Comparison of ENCODE assay signal across 1 cellular context in genomic region chr6:87925373-87926060, GRCh38.
A peak's percentile ranks its signal among the peaks of the same experiment; 100 is the strongest.
TF ChIP-seq lines count a peak whose summit lies in the region.

No MANE protein-coding gene starts in this region.

TF ChIP-seq in GM12878, 131 proteins besides CTCF, POLR2A, EP300 and RAD21 (continued from another document):
- TF ChIP-seq ELK1 (IDR thresholded peaks at IDR 0.05; ENCODE audit: low read depth, low read length) (no peak), SMAD5 (IDR thresholded peaks at IDR 0.05; ENCODE audit: low read depth) (no peak), IKZF1 (conservative IDR thresholded peaks at IDR 0.05) (peak; percentile 99), FOXK2 (IDR thresholded peaks at IDR 0.05) (no peak), NR2C1 (IDR thresholded peaks at IDR 0.05) (no peak), RFX5 (IDR thresholded peaks at IDR 0.05; ENCODE audit: low read depth, low read length) (no peak), GABPA (IDR thresholded peaks at IDR 0.05; ENCODE audit: low read depth) (no peak), JUNB (IDR thresholded peaks at IDR 0.05) (no peak), BRCA1 (IDR thresholded peaks at IDR 0.05; ENCODE audit: low read depth, low read length) (no peak), NBN (IDR thresholded peaks at IDR 0.05) (peak; percentile 91; the same call in 1 of the 2 replicates), TCF7 (IDR thresholded peaks at IDR 0.05; ENCODE audit: borderline replicate concordance) (no peak), HDAC6 (IDR thresholded peaks at IDR 0.05; ENCODE audit: unreplicated experiment) (no peak), ZNF384 (IDR thresholded peaks at IDR 0.05; ENCODE audit: borderline replicate concordance, low read depth, low read length) (no peak)
